In the genomic region with DNA sequence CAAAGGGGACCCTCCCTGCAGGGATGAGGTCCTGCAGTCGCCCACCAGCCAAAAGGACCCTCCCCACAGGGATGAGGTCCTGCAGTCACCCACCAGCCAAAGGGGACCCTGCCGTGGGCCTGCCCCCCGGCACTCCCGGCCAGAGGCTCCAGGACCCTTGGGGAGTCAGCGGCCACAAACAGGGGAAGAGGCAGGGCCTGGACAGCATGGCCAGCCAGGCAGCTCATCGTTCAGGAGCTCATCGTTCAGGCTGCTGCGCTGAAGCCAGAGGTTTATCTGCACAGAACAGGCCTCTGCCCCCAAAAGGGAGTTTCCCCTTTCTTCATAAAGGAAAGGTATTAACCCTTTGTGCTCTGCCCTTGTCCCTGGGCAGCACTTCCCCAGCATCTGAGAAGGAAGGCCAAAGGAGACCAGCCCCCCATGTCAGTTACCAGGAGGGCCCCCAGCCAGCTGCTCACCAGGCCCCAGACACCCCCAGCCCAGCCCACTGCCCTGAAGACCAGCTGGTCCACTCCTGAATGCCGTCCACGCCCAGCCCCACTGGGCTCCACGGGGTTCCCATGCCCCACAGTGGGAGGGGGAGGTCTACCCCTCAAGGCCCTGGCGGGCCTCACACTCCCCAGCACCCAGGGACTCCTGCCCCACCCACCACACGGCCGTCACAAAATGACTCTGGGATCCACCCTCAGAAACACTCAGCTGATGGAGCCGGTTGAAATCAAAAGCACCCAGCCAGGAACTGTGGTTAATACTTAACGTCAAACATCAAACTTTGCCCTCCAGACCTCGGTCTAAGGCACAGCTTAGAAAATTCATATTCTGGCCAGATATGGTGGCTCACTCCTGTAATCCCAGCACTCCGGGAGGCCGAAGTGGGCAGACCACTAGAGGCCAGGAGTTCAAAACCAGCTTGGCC, we compare ENCODE assay signal across 7 cellular contexts. TPM values are rescaled to one million over a fixed set of nuclear protein-coding genes. Genes with fewer than 3 reads are reported as not detected.
DNase-seq lines count a peak whose midpoint lies in the region; ATAC-seq and TF ChIP-seq lines count a peak whose summit lies in the region.

No MANE protein-coding gene starts in this region.

- H4K20me1 ChIP-seq in GM23248 (ENCODE audit: insufficient read depth), result no peaks in the 10 kb centered on the region

- H3K4me2 ChIP-seq in GM23248 (ENCODE audit: unreplicated experiment), result no peak overlapping the region

- TF ChIP-seq EP300 in sigmoid colon (IDR thresholded peaks at IDR 0.05), result no peak

- H3K4me3 Mint-ChIP-seq in activated naive CD8-positive, alpha-beta T cell treated with anti-CD3 and anti-CD28 coated beads for 36 hours, result peak overlapping the region; percentile 66

- H3K4me1 Mint-ChIP-seq in activated naive CD8-positive, alpha-beta T cell treated with anti-CD3 and anti-CD28 coated beads for 36 hours, result peaks cover 64% of the 10 kb centered on the region

- no peaks in the 10 kb centered on the region for H3K27me3 Mint-ChIP-seq in activated naive CD8-positive, alpha-beta T cell treated with anti-CD3 and anti-CD28 coated beads for 36 hours

- H3K9me3 ChIP-seq in Peyer's patch (no peaks in the 10 kb centered on the region), sigmoid colon (no peaks in the 10 kb centered on the region), GM23248 (ENCODE audit: low read depth) (no peaks in the 10 kb centered on the region)

- H3K9ac ChIP-seq in GM23248, result no peak overlapping the region

- intact Hi-C loops in sigmoid colon (cut with DNase I), result no loop called here

- WGBS in sigmoid colon, 2 donors, result 11 to 28% methylated on average over 19 of the region's 19 CpGs
- WGBS in GM23248 (ENCODE audit: low coverage in 1 of 2, low lambda C conversion rate in 2 of 2, missing lambda C conversion rate in 2 of 2), 2 experiments, result 56 to 58% methylated on average over 19 of the region's 19 CpGs

- peak in 1 of 2 donors; percentile 44 for TF ChIP-seq POLR2A in Peyer's patch (IDR thresholded peaks at IDR 0.05)
- TF ChIP-seq POLR2A in sigmoid colon (IDR thresholded peaks at IDR 0.05), result no peak

- in situ Hi-C loops in brain microvascular endothelial cell (cut with HindIII; ENCODE audit: low pct_ligation_motif_present, low sequenced_read_pairs) (no loop called here), GM23248 (cut with MboI) (no loop called here)

- no peak overlapping the region for H2AFZ ChIP-seq in GM23248

- H3K36me3 Mint-ChIP-seq in activated naive CD8-positive, alpha-beta T cell treated with anti-CD3 and anti-CD28 coated beads for 36 hours, result peaks cover 3% of the 10 kb centered on the region

- H3K36me3 ChIP-seq in Peyer's patch, result no peaks in the 10 kb centered on the region
- H3K36me3 ChIP-seq in sigmoid colon, result no peaks in the 10 kb centered on the region
- H3K36me3 ChIP-seq in brain microvascular endothelial cell (replicated peaks), result no peaks in the 10 kb centered on the region
- no peaks in the 10 kb centered on the region for H3K36me3 ChIP-seq in GM23248 (ENCODE audit: low read depth)

- no peaks in the 10 kb centered on the region for H3F3A ChIP-seq in GM23248 (ENCODE audit: insufficient read depth)

- DNase-seq in Peyer's patch, result peak in 2 of 3 donors; percentile 88 to 90
- peak; percentile 69 for DNase-seq in activated naive CD8-positive, alpha-beta T cell treated with anti-CD3 and anti-CD28 coated beads for 36 hours
- no peak for DNase-seq in sigmoid colon
- no peak for DNase-seq in brain microvascular endothelial cell
- DNase-seq in NCI-H524 treated with DMSO at 0.1 percent for 48 hours (lab: John Stamatoyannopoulos, UW), result no peak
- no peak for DNase-seq in GM23248

- peak in 1 of 6 experiments; percentile 7 for TF ChIP-seq CTCF in Peyer's patch (IDR thresholded peaks at IDR 0.05)
- TF ChIP-seq CTCF in sigmoid colon (IDR thresholded peaks at IDR 0.05), result no peak
- TF ChIP-seq CTCF in brain microvascular endothelial cell (IDR thresholded peaks at IDR 0.05; ENCODE audit: low read depth, low read length, missing control alignments), result no peak

- H3K27me3 ChIP-seq in Peyer's patch (no peaks in the 10 kb centered on the region), sigmoid colon (no peaks in the 10 kb centered on the region), brain microvascular endothelial cell (replicated peaks) (no peaks in the 10 kb centered on the region), GM23248 (replicated peaks; ENCODE audit: insufficient read depth) (no peaks in the 10 kb centered on the region)

- H3K79me2 ChIP-seq in GM23248 (ENCODE audit: insufficient read depth), result no peaks in the 10 kb centered on the region

- H3K4me1 ChIP-seq in Peyer's patch (peaks cover 15 to 99% (median 21%) of the 10 kb centered on the region in 4 donors), sigmoid colon (peaks cover 0 to 81% (median 74%) of the 10 kb centered on the region in 4 donors), GM23248 (ENCODE audit: insufficient read depth) (no peaks in the 10 kb centered on the region)

- ATAC-seq in GM21786 (IDR thresholded peaks at IDR 0.05; ENCODE audit: unreplicated experiment), result peak; percentile 57

- H3K9me3 Mint-ChIP-seq in activated naive CD8-positive, alpha-beta T cell treated with anti-CD3 and anti-CD28 coated beads for 36 hours, result no peaks in the 10 kb centered on the region

- H3K27ac Mint-ChIP-seq in activated naive CD8-positive, alpha-beta T cell treated with anti-CD3 and anti-CD28 coated beads for 36 hours, result peak overlapping the region; percentile 67

- peak overlapping the region in 2 of 4 donors; percentile 45 to 97 for H3K4me3 ChIP-seq in Peyer's patch
- H3K4me3 ChIP-seq in sigmoid colon, result no peak overlapping the region
- no peak overlapping the region for H3K4me3 ChIP-seq in brain microvascular endothelial cell (ENCODE audit: low read depth, low read length)
- no peak overlapping the region for H3K4me3 ChIP-seq in GM23248

- no peaks in the 10 kb centered on the region for H3K9me2 ChIP-seq in GM23248 (ENCODE audit: insufficient read depth)

- peak overlapping the region; percentile 80 to 96 (median 92) for H3K27ac ChIP-seq in Peyer's patch
- peak overlapping the region; percentile 55 to 77 (median 66) for H3K27ac ChIP-seq in sigmoid colon
- no peak overlapping the region for H3K27ac ChIP-seq in brain microvascular endothelial cell
- no peak overlapping the region for H3K27ac ChIP-seq in GM23248

RNA-seq across cellular contexts. Expression of a gene that starts 6.3 kb away (rescaled TPM):
- total RNA-seq in Peyer's patch, result 100 to 1,000 TPM in 3 of 4 donors, 10 to 100 TPM in 1; 87.2 to 182 (median 116) TPM
- 10 to 100 TPM; 14.0 to 14.6 TPM for total RNA-seq in activated naive CD8-positive, alpha-beta T cell treated with anti-CD3 and anti-CD28 coated beads for 36 hours
- 10 to 100 TPM; 12.5 to 23.5 (median 18.4) TPM for total RNA-seq in sigmoid colon
- polyA plus RNA-seq in sigmoid colon, result 10 to 100 TPM in 2 of 3 donors, 1 to 10 TPM in 1; 7.2 to 54.3 (median 10.9) TPM
- 1.6 and 1.9 TPM in 2 replicates for total RNA-seq in GM23248 (2014; rRNA removed; shearing (Covaris generic))
- polyA plus RNA-seq in GM23248 (2016; fragmentation: Nextera tagmentation; extraction: Ambion mirVana), result 0.46 and 0.75 TPM in 2 replicates

Comparison
In these comparisons a context has a peak if more than half of its experiments do, and no peak if none do; other contexts are left out.
1. DNase-seq: peak in Peyer's patch (2 of 3) and activated naive CD8-positive, alpha-beta T cell treated with anti-CD3 and anti-CD28 coated beads for 36 hours (single experiment); none in sigmoid colon (single experiment), brain microvascular endothelial cell (single experiment), NCI-H524 treated with DMSO at 0.1 percent for 48 hours (single experiment) and GM23248 (single experiment).
2. H3K27ac ChIP-seq: peak in Peyer's patch (4 of 4) and sigmoid colon (4 of 4); none in brain microvascular endothelial cell (single experiment) and GM23248 (single experiment).